ENCODE assay signal across 20 cellular contexts in the genomic region with DNA sequence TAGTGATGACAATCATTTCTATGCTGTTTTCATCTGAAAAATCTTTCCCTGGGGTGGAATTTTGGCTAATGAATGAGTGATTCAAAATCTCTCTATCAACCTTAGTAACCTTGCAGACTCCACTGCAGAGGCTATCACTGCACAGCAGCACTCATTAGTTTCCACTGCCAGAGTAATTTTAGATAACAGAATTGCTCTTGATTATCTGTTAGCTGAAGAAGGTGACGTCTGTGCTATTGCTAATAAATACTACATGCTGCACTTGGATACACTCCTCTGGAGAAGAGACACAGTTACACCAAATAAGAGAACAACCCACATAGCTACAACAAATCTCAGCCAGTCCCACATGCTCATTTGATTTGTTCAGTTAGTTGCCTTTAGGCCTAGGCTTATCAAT.
DNase-seq lines count a peak whose midpoint lies in the region; FAIRE-seq and TF ChIP-seq lines count a peak whose summit lies in the region.
"Had no signal": no experiment of that assay in that cellular context is flagged by ENCODE, and none has a peak within 500 bp of the region (broad histone marks: within the 10 kb centered on the region; RNA-seq: fewer than 3 reads in every experiment).

No MANE protein-coding gene starts in this region.

- H3F3A ChIP-seq in SK-N-SH (replicated peaks; ENCODE audit: insufficient read depth), result no peaks in the 10 kb centered on the region

- H3K4me2 ChIP-seq in SK-N-SH, result no peak overlapping the region
- H3K4me2 ChIP-seq: A549; BLaER1 treated with 17β-estradiol and CSF1 and Interleukin-3, amounts not matched to agents 10 nM and 100 nM had no signal

- H3K27ac ChIP-seq in SK-N-SH (ENCODE audit: low read depth in 2 of 2, low read length in 1 of 2) (peak overlapping the region in 1 of 2 experiments; percentile 25; a peak in 1 of 4 replicates), small intestine (ENCODE audit: low read depth in 1 of 2, low read length in 1 of 2) (no peak overlapping the region)
- H3K27ac ChIP-seq: 22Rv1; A549; BLaER1 treated with 17β-estradiol and CSF1 and Interleukin-3, amounts not matched to agents 10 nM and 100 nM; C4-2B had no signal

- no peak for FAIRE-seq in small intestine (lab: Jason Lieb, UNC)
- FAIRE-seq: A549, D721Med, G401.6, GM12891 had no signal

- CTCF ChIA-PET in SK-N-SH (lab: Yijun Ruan, JAX), result interaction anchor here (0.8 to 1.3 kb wide), 4 partner anchors 12 to 1114 kb away, joined by 3 read pairs; no protein-coding TSS in a partner anchor

- H3K9ac ChIP-seq in SK-N-SH, result no peak overlapping the region
- H3K9ac ChIP-seq: BLaER1 treated with 17β-estradiol and CSF1 and Interleukin-3, amounts not matched to agents 10 nM and 100 nM had no signal

- H3K4me1 ChIP-seq in SK-N-SH (ENCODE audit: control insufficient read depth in 1 of 2, insufficient read depth in 2 of 2, low read depth in 1 of 2, low read length in 1 of 2) (peaks cover 0 to 4% of the 10 kb centered on the region in 2 experiments; a peak in 2 of 4 replicates), small intestine (ENCODE audit: control insufficient read depth in 2 of 2, insufficient read depth in 1 of 2, low read depth in 1 of 2, low read length in 1 of 2) (no peaks in the 10 kb centered on the region)
- H3K4me1 ChIP-seq: A549, Caco-2 had no signal

- 21% methylated on average over 1 of the region's 1 CpG for WGBS in SK-N-SH (ENCODE audit: low lambda C conversion rate)
- WGBS in small intestine, 3 donors, result 22 to 44% (median 39%) methylated on average over 1 of the region's 1 CpG

- TF ChIP-seq CTCF in SK-N-SH (IDR thresholded peaks at IDR 0.05), result no peak

- peak; percentile 57 for TF ChIP-seq RAD21 in SK-N-SH (IDR thresholded peaks at IDR 0.05; ENCODE audit: low read length)

- POLR2A ChIA-PET in SK-N-SH (lab: Yijun Ruan, JAX), result no interaction called here

- H3K27me3 ChIP-seq in SK-N-SH (ENCODE audit: insufficient read depth), result no peaks in the 10 kb centered on the region
- H3K27me3 ChIP-seq in small intestine (ENCODE audit: control insufficient read depth in 2 of 2, insufficient read depth in 2 of 2, low read length in 2 of 2), result no peaks in the 10 kb centered on the region
- H3K27me3 ChIP-seq: BLaER1 treated with 17β-estradiol and CSF1 and Interleukin-3, amounts not matched to agents 10 nM and 100 nM had no signal

- no peaks in the 10 kb centered on the region for H4K20me1 ChIP-seq in SK-N-SH (ENCODE audit: insufficient read depth)
- H4K20me1 ChIP-seq: BLaER1 treated with 17β-estradiol and CSF1 and Interleukin-3, amounts not matched to agents 10 nM and 100 nM had no signal

- DNase-seq in NCI-H146 (lab: John Stamatoyannopoulos, UW), result peak; percentile 40
- no peak for DNase-seq in NCI-H146 treated with DMSO at 0.1 percent for 48 hours (lab: John Stamatoyannopoulos, UW; ENCODE audit: unreplicated experiment)
- peak; percentile 48 for DNase-seq in SK-N-SH
- DNase-seq in small intestine, result peak; percentile 32
- no peak for DNase-seq in activated T-cell treated with anti-CD3 and anti-CD28 coated beads for 4 hours
- DNase-seq in inferior parietal cortex (ENCODE audit: extremely low spot score), result no peak
- DNase-seq: AML-193; Caco-2; Calu3; CD4-positive, alpha-beta T cell; CD8-positive, alpha-beta T cell; DMS79 treated with DMSO at 0.1 percent for 48 hours; GF-D8 had no signal

- H3K9me3 ChIP-seq in SK-N-SH, result no peaks in the 10 kb centered on the region
- peaks cover 1% of the 10 kb centered on the region for H3K9me3 ChIP-seq in small intestine (ENCODE audit: control insufficient read depth, low read depth)
- H3K9me3 ChIP-seq: A549; BLaER1 treated with 17β-estradiol and CSF1 and Interleukin-3, amounts not matched to agents 10 nM and 100 nM; Caco-2 had no signal

- H2AFZ ChIP-seq in SK-N-SH (ENCODE audit: low read depth), result no peak overlapping the region

- H3K36me3 ChIP-seq in SK-N-SH (replicated peaks in 1 of 2; ENCODE audit: control insufficient read depth in 1 of 2, insufficient read depth in 2 of 2, low read length in 1 of 2) (no peaks in the 10 kb centered on the region), small intestine (ENCODE audit: control insufficient read depth in 2 of 2, insufficient read depth in 2 of 2, low read length in 2 of 2) (no peaks in the 10 kb centered on the region)
- H3K36me3 ChIP-seq: BLaER1 treated with 17β-estradiol and CSF1 and Interleukin-3, amounts not matched to agents 10 nM and 100 nM had no signal

- no peaks in the 10 kb centered on the region for H3K9me2 ChIP-seq in SK-N-SH

- H3K4me3 ChIP-seq in SK-N-SH (ENCODE audit: low read depth in 2 of 2, low read length in 1 of 2) (no peak overlapping the region), small intestine (ENCODE audit: low read depth in 1 of 2, low read length in 2 of 2) (no peak overlapping the region)
- H3K4me3 ChIP-seq: A549; BLaER1 treated with 17β-estradiol and CSF1 and Interleukin-3, amounts not matched to agents 10 nM and 100 nM had no signal

- H3K79me2 ChIP-seq in SK-N-SH (ENCODE audit: insufficient read depth), result no peaks in the 10 kb centered on the region

- peak in 1 of 2 experiments; percentile 84; a peak in 2 of 4 replicates for TF ChIP-seq EP300 in SK-N-SH (IDR thresholded peaks at IDR 0.05; ENCODE audit: borderline replicate concordance in 1 of 2, low read depth in 1 of 2, low read length in 1 of 2)

TF ChIP-seq in SK-N-SH, 30 proteins besides CTCF, POLR2A, EP300 and RAD21:
- TF ChIP-seq FOXJ3 (CRISPR knock-in tag; IDR thresholded peaks at IDR 0.05) (no peak), GATA2 (CRISPR knock-in tag; IDR thresholded peaks at IDR 0.05) (peak; percentile 63), RCOR1 (IDR thresholded peaks at IDR 0.05; ENCODE audit: low read length) (peak; percentile 77; the same call in 1 of the 2 replicates), MXI1 (IDR thresholded peaks at IDR 0.05; ENCODE audit: low read depth, low read length) (peak; percentile 17; the same call in 1 of the 2 replicates)

Comparison
In these comparisons a context has a peak if more than half of its experiments do, and no peak if none do; other contexts are left out.
1. DNase-seq: peak in NCI-H146 (single experiment), SK-N-SH (single experiment) and small intestine (single experiment); none in NCI-H146 treated with DMSO at 0.1 percent for 48 hours (single experiment), activated T-cell treated with anti-CD3 and anti-CD28 coated beads for 4 hours (single experiment) and inferior parietal cortex (single experiment).